ENCODE assay signal across 8 cellular contexts in the genomic region with DNA sequence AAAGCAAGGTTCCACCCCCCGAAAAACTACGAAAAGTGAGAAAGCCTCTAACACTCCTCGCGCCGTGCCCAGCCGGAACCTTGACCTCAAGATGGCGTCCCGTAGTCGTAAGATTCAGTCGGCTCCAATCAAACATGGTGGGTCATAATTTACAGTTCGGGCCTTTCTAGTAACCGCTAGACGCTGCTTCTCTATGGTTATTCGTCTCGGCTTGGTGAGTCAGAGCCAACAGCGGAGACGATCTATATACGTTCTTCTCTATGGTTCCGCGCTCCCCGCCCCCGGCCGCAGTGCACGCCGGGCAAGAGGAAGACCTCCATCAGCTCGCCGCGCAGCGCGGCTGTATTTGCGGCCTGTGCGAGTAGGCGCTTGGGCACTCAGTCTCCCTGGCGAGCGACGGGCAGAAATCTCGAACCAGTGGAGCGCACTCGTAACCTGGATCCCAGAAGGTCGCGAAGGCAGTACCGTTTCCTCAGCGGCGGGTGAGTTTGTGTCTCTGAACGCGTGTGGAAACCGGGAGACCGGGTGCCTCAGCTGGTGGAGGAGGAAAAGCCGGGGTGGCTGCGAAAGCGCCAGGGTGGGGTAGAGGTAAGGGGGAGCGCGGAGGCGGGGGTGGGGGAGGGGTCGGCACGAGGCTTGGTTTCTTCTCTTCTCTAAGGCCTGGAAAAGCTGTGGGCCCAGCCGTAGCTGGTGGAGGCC. TPM values are rescaled to one million over a fixed set of nuclear protein-coding genes. Genes with fewer than 3 reads are reported as not detected.
DNase-seq lines count a peak whose midpoint lies in the region; ATAC-seq and TF ChIP-seq lines count a peak whose summit lies in the region.

Gene RBM25, plus strand, starts transcription at position 311 of the 699 bp plus-strand sequence. CDS start 13,108 bp downstream, outside the sequence.

- no peaks in the 10 kb centered on the region for H3K36me3 ChIP-seq in adrenal gland (replicated peaks in 1 of 2)
- peaks cover 2 to 3% of the 10 kb centered on the region in 2 experiments for H3K36me3 ChIP-seq in trophoblast cell (ENCODE audit: control insufficient read depth in 1 of 2, insufficient read depth in 2 of 2, low read length in 2 of 2)
- H3K36me3 ChIP-seq in transverse colon = no peaks in the 10 kb centered on the region

- H3K27ac ChIP-seq in adrenal gland (peak within 1 kb of the TSS; percentile 90 to 98 (median 95)), trophoblast cell (ENCODE audit: low read depth, low read length) (peak within 1 kb of the TSS; percentile 86), transverse colon (peak within 1 kb of the TSS; percentile 94 to 96 (median 96))

- peak within 1 kb of the TSS; percentile 86 for H2BK120ac ChIP-seq in trophoblast cell (ENCODE audit: insufficient read depth, low read length, poor library complexity)

- H3K27me3 ChIP-seq in adrenal gland = no peaks in the 10 kb centered on the region
- no peaks in the 10 kb centered on the region for H3K27me3 ChIP-seq in trophoblast cell (ENCODE audit: insufficient read depth, low read length)
- no peaks in the 10 kb centered on the region for H3K27me3 ChIP-seq in transverse colon

- peak within 1 kb of the TSS; percentile 89 for H2AFZ ChIP-seq in trophoblast cell (ENCODE audit: insufficient read depth, low read length, poor library complexity)

- peak; percentile 96 to 98 for TF ChIP-seq POLR2A in adrenal gland (IDR thresholded peaks at IDR 0.05)
- peak; percentile 99 for TF ChIP-seq POLR2A in transverse colon (IDR thresholded peaks at IDR 0.05)

- H3K23ac ChIP-seq in trophoblast cell (ENCODE audit: low read length) = no peak within 1 kb of the TSS

- DNase-seq in GM13977 (ENCODE audit: low spot score) = peak; percentile 95
- peak; percentile 98 for DNase-seq in NCI-H1436 treated with DMSO at 0.1 percent for 48 hours (lab: John Stamatoyannopoulos, UW)
- DNase-seq in T follicular helper cell (ENCODE audit: low read depth) = peak; percentile 90
- DNase-seq in adrenal gland = peak; percentile 95 to 99 (median 98)
- peak; percentile 97 for DNase-seq in cardiac septum (ENCODE audit: low spot score)
- DNase-seq in trophoblast cell = peak; percentile 98 to 99
- peak; percentile 97 for DNase-seq in transverse colon

- TF ChIP-seq CTCF in GM13977 (IDR thresholded peaks at IDR 0.05; ENCODE audit: extremely low read depth, insufficient read depth, missing control alignments) = peak; percentile 13
- no peak for TF ChIP-seq CTCF in adrenal gland (IDR thresholded peaks at IDR 0.05)
- TF ChIP-seq CTCF in transverse colon (IDR thresholded peaks at IDR 0.05) = no peak

- WGBS in adrenal gland, 4 donors = 0 to 1% (median 0%) methylated on average over 33 to 57 of the region's 57 CpGs
- WGBS in trophoblast cell (ENCODE audit: extremely low coverage, insufficient coverage, insufficient read length) = no CpG with 5 or more reads among the region's 57 CpGs
- WGBS in transverse colon (ENCODE audit: low coverage in 1 of 2), 2 donors = 0% methylated on average over 2 to 49 of the region's 57 CpGs

- peak within 1 kb of the TSS; percentile 83 for H4K91ac ChIP-seq in trophoblast cell (ENCODE audit: low read depth, low read length)

- peak within 1 kb of the TSS; percentile 94 for H3K18ac ChIP-seq in trophoblast cell (ENCODE audit: low read length)

- peak; percentile 94 for ATAC-seq in HG02870 (IDR thresholded peaks at IDR 0.05; ENCODE audit: unreplicated experiment)

- H3K4ac ChIP-seq in trophoblast cell (ENCODE audit: low read depth, low read length) = peak within 1 kb of the TSS; percentile 99

- peak within 1 kb of the TSS; percentile 84 for H4K8ac ChIP-seq in trophoblast cell (ENCODE audit: low read depth, low read length)

- intact Hi-C loops in adrenal gland (cut with DNase I) = no loop called here
- intact Hi-C loops in cardiac septum (cut with DNase I) = loop anchor here (2.0 kb wide), 1 partner anchor 32 kb away; the partner anchor contains the start of gene ZFYVE1
- intact Hi-C loops in transverse colon (cut with DNase I; ENCODE audit: low total_unique reads) = no loop called here

- H3K79me2 ChIP-seq in trophoblast cell (ENCODE audit: control insufficient read depth, insufficient read depth, low read length, poor library complexity) = peaks cover 22% of the 10 kb centered on the region

- peak within 1 kb of the TSS; percentile 96 for H3K14ac ChIP-seq in trophoblast cell (ENCODE audit: low read length)

- peak within 1 kb of the TSS; percentile 95 for H3K9ac ChIP-seq in trophoblast cell (ENCODE audit: low read length)

- H3K4me1 ChIP-seq in adrenal gland (replicated peaks in 1 of 2) (peaks cover 8 to 17% of the 10 kb centered on the region in 2 donors), trophoblast cell (ENCODE audit: control insufficient read depth in 1 of 2, insufficient read depth in 2 of 2, low read length in 2 of 2) (peaks cover 0 to 4% of the 10 kb centered on the region in 2 experiments), transverse colon (peaks cover 0 to 41% (median 18%) of the 10 kb centered on the region in 4 donors)

- peaks cover 10% of the 10 kb centered on the region for H3K79me1 ChIP-seq in trophoblast cell (ENCODE audit: low read length)

- H2AK5ac ChIP-seq in trophoblast cell (ENCODE audit: low read length) = peak within 1 kb of the TSS; percentile 84

- H3K4me3 ChIP-seq in adrenal gland = peak within 1 kb of the TSS; percentile 35 to 91 (median 64)
- peak within 1 kb of the TSS; percentile 92 for H3K4me3 ChIP-seq in trophoblast cell (ENCODE audit: low read depth, low read length)
- H3K4me3 ChIP-seq in transverse colon = peak within 1 kb of the TSS; percentile 57 to 90 (median 71)

- in situ Hi-C loops in GM13977 (cut with MboI; ENCODE audit: low pct_unique_long_range_greater_than_20kb, low sequenced_read_pairs, unreplicated experiment) = no loop called here
- in situ Hi-C loops in transverse colon (cut with MboI; ENCODE audit: low pct_ligation_motif_present in 1 of 4, low pct_unique_long_range_greater_than_20kb in 1 of 4, low sequenced_read_pairs in 3 of 4) = no loop called here

- H3K9me3 ChIP-seq in adrenal gland (replicated peaks in 1 of 3) (no peaks in the 10 kb centered on the region), trophoblast cell (ENCODE audit: insufficient read depth, low read depth, low read length) (no peaks in the 10 kb centered on the region), transverse colon (no peaks in the 10 kb centered on the region)

- peak within 1 kb of the TSS; percentile 87 for H3K4me2 ChIP-seq in trophoblast cell (ENCODE audit: low read length)

- H2BK12ac ChIP-seq in trophoblast cell (ENCODE audit: low read length) = peak within 1 kb of the TSS; percentile 54

- no peak for TF ChIP-seq EP300 in transverse colon (IDR thresholded peaks at IDR 0.05; ENCODE audit: low read depth)

- H4K12ac ChIP-seq in trophoblast cell (ENCODE audit: low read depth, low read length) = peak within 1 kb of the TSS; percentile 95

- H2BK5ac ChIP-seq in trophoblast cell (ENCODE audit: low read depth, low read length, poor library complexity) = peak within 1 kb of the TSS; percentile 84

RNA-seq across cellular contexts. Expression of gene RBM25, which starts in this region (rescaled TPM):
- total RNA-seq in adrenal gland = 10 to 100 TPM; 14.7 to 57.7 (median 44.9) TPM
- polyA plus RNA-seq in adrenal gland = 10 to 100 TPM; 56.5 to 95.4 (median 66.7) TPM
- total RNA-seq in cardiac septum = 42.5 TPM
- polyA plus RNA-seq in trophoblast cell (2013) = 107 and 110 TPM in 2 replicates
- 100 to 1,000 TPM in 1 of 4 donors, 10 to 100 TPM in 3; 53.1 to 157 (median 96.4) TPM for total RNA-seq in transverse colon

Comparison
In these comparisons a context has a peak if more than half of its experiments do, and no peak if none do; other contexts are left out.
1. Peak in every context shown above with its lines: DNase-seq, ATAC-seq, H3K4me3 ChIP-seq and H3K27ac ChIP-seq.